9 cellular contexts compared by ENCODE assay signal in the genomic region with DNA sequence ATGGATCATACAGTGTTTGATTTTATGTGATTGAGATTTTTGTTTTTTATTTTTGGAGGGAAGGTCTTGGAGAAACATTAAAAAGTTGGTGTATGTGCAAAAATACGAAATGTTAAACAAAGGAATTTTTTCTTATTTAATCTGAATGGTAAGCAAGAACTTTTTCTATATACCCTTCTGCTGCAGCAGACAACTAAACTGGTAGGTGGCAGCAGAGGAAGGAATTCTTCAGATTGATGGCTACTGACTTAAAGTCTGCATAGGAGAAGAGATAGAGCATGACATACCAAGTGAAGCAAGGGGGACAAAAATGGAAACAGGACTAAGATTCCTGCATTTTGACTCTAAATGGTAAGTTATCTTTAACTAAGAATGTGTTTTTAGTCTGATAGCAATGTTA. TPM values are rescaled to one million over a fixed set of nuclear protein-coding genes. Genes with fewer than 3 reads are reported as not detected.
DNase-seq lines count a peak whose midpoint lies in the region; ATAC-seq and TF ChIP-seq lines count a peak whose summit lies in the region.
"Had no signal": no experiment of that assay in that cellular context is flagged by ENCODE, and none has a peak within 500 bp of the region (broad histone marks: within the 10 kb centered on the region; RNA-seq: fewer than 3 reads in every experiment).

No MANE protein-coding gene starts in this region.

- 64 to 68% methylated on average over 1 of the region's 1 CpG for WGBS in body of pancreas, 2 donors

- ATAC-seq in body of pancreas, result no peak
- ATAC-seq in GM21528 (IDR thresholded peaks at IDR 0.05; ENCODE audit: low FRiP score, unreplicated experiment), result no peak
- ATAC-seq in HG02884 (IDR thresholded peaks at IDR 0.05; ENCODE audit: unreplicated experiment), result no peak

- no peak overlapping the region for H3K27ac ChIP-seq in body of pancreas
- H3K27ac ChIP-seq in ascending aorta, result peak overlapping the region in 1 of 2 donors; percentile 66

- H3K9me3 ChIP-seq in body of pancreas (no peaks in the 10 kb centered on the region), ascending aorta (no peaks in the 10 kb centered on the region)

- DNase-seq in D341Med (ENCODE audit: low spot score) (peak; percentile 28), KBM-7 (peak; percentile 32), body of pancreas (no peak), lung microvascular endothelial cell (ENCODE audit: low read depth in 2 of 2) (peak; percentile 9 to 48), NCI-H2107 (lab: John Stamatoyannopoulos, UW) (no peak), ascending aorta (ENCODE audit: low spot score in 2 of 2) (no peak)

- TF ChIP-seq CTCF in body of pancreas (IDR thresholded peaks at IDR 0.05) (peak in 4 of 7 experiments; percentile 5 to 23 (median 18)), ascending aorta (IDR thresholded peaks at IDR 0.05) (peak in 1 of 3 experiments; percentile 39)

- intact Hi-C loops in body of pancreas (cut with DNase I), result no loop called here
- intact Hi-C loops in ascending aorta (cut with DNase I), result no loop called here

- H3K36me3 ChIP-seq in body of pancreas (replicated peaks in 1 of 2; ENCODE audit: insufficient read depth in 1 of 2, low read depth in 2 of 2) (no peaks in the 10 kb centered on the region), ascending aorta (peaks cover 7 to 12% of the 10 kb centered on the region in 2 donors)

- H3K4me1 ChIP-seq in body of pancreas, result peaks cover 7% of the 10 kb centered on the region
- peaks cover 0 to 18% of the 10 kb centered on the region in 2 donors for H3K4me1 ChIP-seq in ascending aorta

- no peak for TF ChIP-seq POLR2A in body of pancreas (IDR thresholded peaks at IDR 0.05)

- in situ Hi-C loops in KBM-7 (cut with MboI; ENCODE audit: low pct_unique_long_range_greater_than_20kb, low sequenced_read_pairs), result no loop called here

- no peak overlapping the region for H3K4me3 ChIP-seq in body of pancreas
- no peak overlapping the region for H3K4me3 ChIP-seq in ascending aorta

- H3K27me3 ChIP-seq in body of pancreas (no peaks in the 10 kb centered on the region), ascending aorta (no peaks in the 10 kb centered on the region)

RNA-seq across cellular contexts. Expression of gene A2ML1, which starts 42.0 kb away (rescaled TPM):
- total RNA-seq in body of pancreas (not detected), lung microvascular endothelial cell (not detected in 2 replicates), ascending aorta (not detected)
- total RNA-seq: pulmonary artery endothelial cell had no signal

Comparison
In these comparisons a context has a peak if more than half of its experiments do, and no peak if none do; other contexts are left out.
1. DNase-seq: peak in D341Med (single experiment), KBM-7 (single experiment) and lung microvascular endothelial cell (2 of 2); none in body of pancreas (0 of 4), NCI-H2107 (single experiment) and ascending aorta (0 of 2).